In the genomic region with DNA sequence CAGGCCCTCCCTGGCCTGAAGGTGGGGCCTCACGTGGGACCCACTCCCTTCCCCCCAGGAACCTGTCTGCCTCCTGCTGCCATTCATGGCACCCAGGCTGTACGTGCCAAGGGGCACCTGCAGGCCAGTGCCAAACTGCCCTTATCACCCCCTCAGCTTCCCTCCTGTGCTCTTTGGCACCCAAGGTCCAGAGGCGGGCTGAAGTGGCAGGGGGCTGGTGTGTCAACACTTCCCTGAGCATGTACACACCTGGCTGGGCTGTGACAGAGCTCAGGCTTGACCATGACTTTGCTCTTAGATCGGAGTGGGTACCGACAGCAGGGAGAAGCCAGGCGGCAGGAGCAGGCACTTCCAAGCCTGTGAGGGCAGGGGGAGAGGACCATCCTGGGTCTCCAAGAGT, we compare ENCODE assay signal across 25 cellular contexts. TPM values are rescaled to one million over a fixed set of nuclear protein-coding genes. Genes with fewer than 3 reads are reported as not detected.
"Had no signal": no experiment of that assay in that cellular context is flagged by ENCODE, and none has a peak within 500 bp of the region (broad histone marks: within the 10 kb centered on the region; RNA-seq: fewer than 3 reads in every experiment).

No MANE protein-coding gene starts in this region.

- DNase-seq: dorsolateral prefrontal cortex; effector CD4-positive, alpha-beta T cell; foreskin fibroblast; hypothalamus; immature natural killer cell; islet precursor cell; kidney glomerular epithelial cell; left colon; left ventricle myocardium superior; naive B cell; psoas muscle; right cardiac atrium; small intestine; stimulated activated CD4-positive, alpha-beta T cell treated with anti-CD3 and anti-CD28 coated beads, Interleukin-15, amount 100 ng/mL, for 24 hours; stimulated activated CD4-positive, alpha-beta T cell treated with anti-CD3 and anti-CD28 coated beads, Interleukin-2, amount 100 ng/mL, for 48 hours; stimulated activated naive B cell treated with anti-CD40 and anti-IgM and Interleukin-4, amounts not matched to agents 10 μg/mL and 1 μg/mL and 100 μg/mL, for 72 hours had no signal

- H3K27me3 ChIP-seq: dorsolateral prefrontal cortex, tibial nerve, upper lobe of left lung, vagina had no signal

- ATAC-seq: esophagus mucosa; left colon; stimulated activated naive B cell treated with anti-CD40 and anti-IgM and Interleukin-4, amounts not matched to agents 10 μg/mL and 1 μg/mL and 100 μg/mL, for 72 hours had no signal

- H3K36me3 ChIP-seq: thoracic aorta, tibial nerve, upper lobe of left lung, vagina had no signal

- H3K4me1 ChIP-seq: psoas muscle, tibial nerve, vagina had no signal

- FAIRE-seq: colon, small intestine had no signal

- H3K27ac ChIP-seq: dorsolateral prefrontal cortex, epithelial cell of prostate, psoas muscle, tibial nerve, upper lobe of left lung, vagina had no signal

- H3K4me3 ChIP-seq: dorsolateral prefrontal cortex, lung, psoas muscle, thoracic aorta, tibial nerve, upper lobe of left lung, vagina had no signal

RNA-seq across cellular contexts. Expression of a gene that starts 41.6 kb away (rescaled TPM):
- total RNA-seq: mononuclear cell had no signal
